13 cellular contexts compared by ENCODE assay signal in the genomic region with DNA sequence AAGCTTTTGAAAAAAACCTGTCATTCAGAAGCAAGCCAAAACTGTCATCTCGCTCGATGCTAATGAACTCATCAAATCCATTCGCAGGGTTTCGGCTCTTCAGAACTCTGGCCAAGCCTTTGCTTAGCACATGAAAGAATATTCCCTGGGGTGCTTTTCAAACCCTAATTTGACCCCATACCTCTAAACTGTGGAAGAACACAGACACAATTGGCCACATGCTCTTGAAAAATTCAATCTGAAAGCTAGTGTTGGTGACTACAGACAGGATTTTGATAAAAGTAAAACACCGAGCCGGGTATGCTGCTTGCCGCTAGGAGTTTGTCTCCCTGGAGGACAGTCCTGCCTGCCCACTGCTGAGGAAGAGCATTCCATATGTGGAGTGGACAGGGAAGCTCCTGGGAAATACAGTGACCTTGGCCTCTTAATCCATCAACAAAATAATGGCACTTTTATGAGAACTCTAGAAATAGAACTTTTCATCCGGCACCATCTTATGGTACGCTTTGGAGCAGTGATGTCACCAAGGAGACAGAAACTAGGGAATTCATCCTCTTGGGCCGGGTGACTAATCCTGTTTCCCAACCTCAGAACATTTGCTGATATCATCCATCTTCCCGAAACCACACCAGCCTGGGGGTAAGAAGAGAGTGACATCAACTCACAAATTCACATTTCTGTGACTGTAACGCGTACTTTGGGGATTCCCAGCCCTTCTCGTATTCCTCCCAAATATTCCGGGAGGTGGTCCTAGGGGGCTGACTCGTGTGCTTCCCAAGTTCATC. TPM values are rescaled to one million over a fixed set of nuclear protein-coding genes. Genes with fewer than 3 reads are reported as not detected.
DNase-seq lines count a peak whose midpoint lies in the region; ATAC-seq and TF ChIP-seq lines count a peak whose summit lies in the region.
"Had no signal": no experiment of that assay in that cellular context is flagged by ENCODE, and none has a peak within 500 bp of the region (broad histone marks: within the 10 kb centered on the region; RNA-seq: fewer than 3 reads in every experiment).

No MANE protein-coding gene starts in this region.

- no peak for ATAC-seq in HG03135 (IDR thresholded peaks at IDR 0.05; ENCODE audit: unreplicated experiment)
- no peak for ATAC-seq in GM21447 (IDR thresholded peaks at IDR 0.05; ENCODE audit: unreplicated experiment)
- no peak for ATAC-seq in HG02642 (IDR thresholded peaks at IDR 0.05; ENCODE audit: poor library complexity, unreplicated experiment)
- ATAC-seq: activated CD4-positive, CD25-positive, alpha-beta regulatory T cell treated with anti-CD3 and anti-CD28 coated beads, Interleukin-2, amount 50 U/mL, for 24 hours had no signal

- DNase-seq in HFFc6 (peak; percentile 94), ascending aorta (ENCODE audit: low spot score in 2 of 2) (no peak), hepatic stellate cell (ENCODE audit: low spot score) (peak; percentile 88), tibial artery (no peak), UCSD-AML1 (lab: John Stamatoyannopoulos, UW; ENCODE audit: unreplicated experiment) (no peak)
- DNase-seq: KG1; kidney glomerular epithelial cell; sigmoid colon; stimulated activated naive CD4-positive, alpha-beta T cell treated with Interleukin-2 at 50 U/mL for 16 hours had no signal

- peak overlapping the region; percentile 82 for H3K4me3 Mint-ChIP-seq in HFFc6

- peaks cover 6% of the 10 kb centered on the region for H3K27me3 Mint-ChIP-seq in HFFc6 (ENCODE audit: insufficient read depth)

- peak overlapping the region; percentile 22 to 86 for H3K27ac ChIP-seq in ascending aorta
- peak overlapping the region; percentile 68 to 75 for H3K27ac ChIP-seq in tibial artery

- TF ChIP-seq CTCF in HFFc6 (IDR thresholded peaks at IDR 0.05) (peak; percentile 25; the same call in 1 of the 2 replicates), ascending aorta (IDR thresholded peaks at IDR 0.05) (no peak), tibial artery (IDR thresholded peaks at IDR 0.05) (peak in 1 of 2 experiments; percentile 6)

- no peaks in the 10 kb centered on the region for H3K9me3 Mint-ChIP-seq in HFFc6

- H3K27me3 ChIP-seq in ascending aorta: no peaks in the 10 kb centered on the region
- H3K27me3 ChIP-seq in tibial artery: no peaks in the 10 kb centered on the region
- H3K27me3 ChIP-seq: sigmoid colon had no signal

- intact Hi-C loops in ascending aorta (cut with DNase I): loop anchor here (10.0 kb wide), 1 partner anchor 396 kb away; no protein-coding TSS in a partner anchor
- intact Hi-C loops in tibial artery (cut with DNase I; ENCODE audit: low total_unique reads): loop anchor here (10.0 kb wide), 3 partner anchors 116 to 396 kb away; a partner anchor contains a TSS

- no peaks in the 10 kb centered on the region for H3K36me3 Mint-ChIP-seq in HFFc6 (ENCODE audit: low read depth)

- H3K4me1 Mint-ChIP-seq in HFFc6 (ENCODE audit: low read depth): peaks cover 65% of the 10 kb centered on the region

- no peaks in the 10 kb centered on the region for H3K9me3 ChIP-seq in ascending aorta
- no peaks in the 10 kb centered on the region for H3K9me3 ChIP-seq in tibial artery
- H3K9me3 ChIP-seq: sigmoid colon had no signal

- H3K4me3 ChIP-seq in ascending aorta (no peak overlapping the region), tibial artery (no peak overlapping the region)
- H3K4me3 ChIP-seq: sigmoid colon had no signal

- H3K36me3 ChIP-seq in ascending aorta (peaks cover 0 to 6% of the 10 kb centered on the region in 2 donors), tibial artery (no peaks in the 10 kb centered on the region)
- H3K36me3 ChIP-seq: sigmoid colon had no signal

- peak overlapping the region; percentile 89 for H3K27ac Mint-ChIP-seq in HFFc6

- peaks cover 15 to 30% of the 10 kb centered on the region in 2 donors for H3K4me1 ChIP-seq in ascending aorta
- peaks cover 0 to 64% (median 55%) of the 10 kb centered on the region in 4 donors for H3K4me1 ChIP-seq in tibial artery

RNA-seq across cellular contexts. Expression of a gene that starts 34.2 kb away (rescaled TPM):
- 1 to 10 TPM; 4.3 to 7.1 (median 5.9) TPM for total RNA-seq in HFFc6 (2021; fragmentation: NEBNext Ultra II Directional; extraction: Animal tissue kit (Norgen Biotek cat#: 25700))
- 40.9 TPM for total RNA-seq in ascending aorta

Comparison
In these comparisons a context has a peak if more than half of its experiments do, and no peak if none do; other contexts are left out.
1. DNase-seq: peak in HFFc6 (single experiment) and hepatic stellate cell (single experiment); none in ascending aorta (0 of 2), tibial artery (0 of 2) and UCSD-AML1 (single experiment).